ENCODE assay signal across 28 cellular contexts in genomic region chr12:5616854-5617253, GRCh38.
"Had no signal": no experiment of that assay in that cellular context is flagged by ENCODE, and none has a peak within 500 bp of the region (broad histone marks: within the 10 kb centered on the region; RNA-seq: fewer than 3 reads in every experiment).

No MANE protein-coding gene starts in this region.

- H3K36me3 ChIP-seq: stomach, suprapubic skin, thoracic aorta, thyroid gland, tibial artery, tibial nerve, transverse colon, upper lobe of left lung, upper lobe of right lung, uterus, vagina had no signal

- H3K36me3 Mint-ChIP-seq: stimulated activated effector memory CD8-positive, alpha-beta T cell treated with anti-CD3 and anti-CD28 coated beads, Interleukin-12 subunit alpha, Interleukin-12 subunit beta, amount 100 ng/mL, for 72 hours; stimulated activated memory B cell treated with anti-CD40 and anti-IgM and Interleukin-4, amounts not matched to agents 10 μg/mL and 1 μg/mL and 100 μg/mL, for 72 hours; stimulated activated naive B cell treated with anti-CD40 and anti-IgM and Interleukin-4, amounts not matched to agents 10 μg/mL and 1 μg/mL and 100 μg/mL, for 72 hours had no signal

- H3K27me3 ChIP-seq: stomach, suprapubic skin, testis, thyroid gland, tibial nerve, transverse colon, upper lobe of left lung, upper lobe of right lung, uterus, vagina had no signal

- H3K9me3 Mint-ChIP-seq: stimulated activated effector memory CD8-positive, alpha-beta T cell treated with anti-CD3 and anti-CD28 coated beads, Interleukin-12 subunit alpha, Interleukin-12 subunit beta, amount 100 ng/mL, for 72 hours; stimulated activated memory B cell treated with anti-CD40 and anti-IgM and Interleukin-4, amounts not matched to agents 10 μg/mL and 1 μg/mL and 100 μg/mL, for 72 hours; stimulated activated naive B cell treated with anti-CD40 and anti-IgM and Interleukin-4, amounts not matched to agents 10 μg/mL and 1 μg/mL and 100 μg/mL, for 72 hours; stimulated activated naive CD8-positive, alpha-beta T cell treated with anti-CD3 and anti-CD28 coated beads, Interleukin-15, amount 100 ng/mL, for 72 hours; stimulated activated naive CD8-positive, alpha-beta T cell treated with anti-CD3 and anti-CD28 coated beads, Interleukin-15, Interleukin-2, amounts not matched to agents 100 ng/mL and 50 ng/mL, for 24 hours; type B pancreatic cell had no signal

- DNase-seq: stimulated activated CD4-positive, alpha-beta T cell treated with anti-CD3 and anti-CD28 coated beads, Interleukin-2, amount 100 ng/mL, for 48 hours; stimulated activated CD4-positive, alpha-beta T cell treated with anti-CD3 and anti-CD28 coated beads, Interleukin-4, amount 100 ng/mL, for 1 hour; stimulated activated CD4-positive, alpha-beta T cell treated with anti-CD3 and anti-CD28 coated beads, Interleukin-4, amount 100 ng/mL, for 24 hours; stimulated activated CD4-positive, alpha-beta T cell treated with anti-CD3 and anti-CD28 coated beads, Interleukin-4, amount 100 ng/mL, for 4 hours; stimulated activated CD8-positive, alpha-beta memory T cell treated with anti-CD3 and anti-CD28 coated beads, Interleukin-4, amount 100 ng/mL, for 48 hours; stimulated activated naive B cell treated with anti-CD40 and anti-IgM and Interleukin-4, amounts not matched to agents 10 μg/mL and 1 μg/mL and 100 μg/mL, for 72 hours; stimulated activated naive CD4-positive, alpha-beta T cell; stimulated activated naive CD4-positive, alpha-beta T cell treated with Interleukin-2 at 50 U/mL for 16 hours; stimulated activated naive CD8-positive, alpha-beta T cell treated with anti-CD3 and anti-CD28 coated beads, Interleukin-15, amount 100 ng/mL, for 72 hours; stimulated activated naive CD8-positive, alpha-beta T cell treated with anti-CD3 and anti-CD28 coated beads, Interleukin-15, Interleukin-2, amounts not matched to agents 100 U/mL and 50 U/mL, for 24 hours; stomach; substantia nigra; testis; thyroid gland; tibial artery; transverse colon; trophoblast cell; upper lobe of left lung; upper lobe of right lung; uterus had no signal

- H3K4me1 ChIP-seq: suprapubic skin, testis, thyroid gland, tibial nerve, upper lobe of left lung, upper lobe of right lung, uterus had no signal

- H3K4me3 ChIP-seq: stomach, suprapubic skin, testis, thoracic aorta, thyroid gland, tibial artery, tibial nerve, transverse colon, upper lobe of left lung, upper lobe of right lung, uterus, vagina had no signal

- H3K27ac ChIP-seq: stomach, suprapubic skin, testis, thoracic aorta, thyroid gland, tibial artery, tibial nerve, transverse colon, upper lobe of left lung, upper lobe of right lung, uterus, vagina had no signal

- ATAC-seq: stimulated activated effector memory CD8-positive, alpha-beta T cell treated with anti-CD3 and anti-CD28 coated beads, Interleukin-12 subunit alpha, Interleukin-12 subunit beta, amount 100 ng/mL, for 72 hours; stimulated activated memory B cell treated with anti-CD40 and anti-IgM and Interleukin-4, amounts not matched to agents 10 μg/mL and 1 μg/mL and 100 μg/mL, for 72 hours; stimulated activated naive B cell treated with anti-CD40 and anti-IgM and Interleukin-4, amounts not matched to agents 10 μg/mL and 1 μg/mL and 100 μg/mL, for 72 hours; stimulated activated naive CD8-positive, alpha-beta T cell treated with anti-CD3 and anti-CD28 coated beads, Interleukin-15, amount 100 ng/mL, for 72 hours; stimulated activated naive CD8-positive, alpha-beta T cell treated with anti-CD3 and anti-CD28 coated beads, Interleukin-15, Interleukin-2, amounts not matched to agents 100 U/mL and 50 U/mL, for 24 hours; upper lobe of right lung had no signal

- H3K27ac Mint-ChIP-seq: stimulated activated effector memory CD8-positive, alpha-beta T cell treated with anti-CD3 and anti-CD28 coated beads, Interleukin-12 subunit alpha, Interleukin-12 subunit beta, amount 100 ng/mL, for 72 hours; stimulated activated memory B cell treated with anti-CD40 and anti-IgM and Interleukin-4, amounts not matched to agents 10 μg/mL and 1 μg/mL and 100 μg/mL, for 72 hours; stimulated activated naive B cell treated with anti-CD40 and anti-IgM and Interleukin-4, amounts not matched to agents 10 μg/mL and 1 μg/mL and 100 μg/mL, for 72 hours; stimulated activated naive CD8-positive, alpha-beta T cell treated with anti-CD3 and anti-CD28 coated beads, Interleukin-15, amount 100 ng/mL, for 72 hours; stimulated activated naive CD8-positive, alpha-beta T cell treated with anti-CD3 and anti-CD28 coated beads, Interleukin-15, Interleukin-2, amounts not matched to agents 100 ng/mL and 50 ng/mL, for 24 hours; type B pancreatic cell had no signal

- H3K4me3 Mint-ChIP-seq: stimulated activated effector memory CD8-positive, alpha-beta T cell treated with anti-CD3 and anti-CD28 coated beads, Interleukin-12 subunit alpha, Interleukin-12 subunit beta, amount 100 ng/mL, for 72 hours; stimulated activated memory B cell treated with anti-CD40 and anti-IgM and Interleukin-4, amounts not matched to agents 10 μg/mL and 1 μg/mL and 100 μg/mL, for 72 hours; stimulated activated naive B cell treated with anti-CD40 and anti-IgM and Interleukin-4, amounts not matched to agents 10 μg/mL and 1 μg/mL and 100 μg/mL, for 72 hours; stimulated activated naive CD8-positive, alpha-beta T cell treated with anti-CD3 and anti-CD28 coated beads, Interleukin-15, amount 100 ng/mL, for 72 hours; stimulated activated naive CD8-positive, alpha-beta T cell treated with anti-CD3 and anti-CD28 coated beads, Interleukin-15, Interleukin-2, amounts not matched to agents 100 ng/mL and 50 ng/mL, for 24 hours; type B pancreatic cell had no signal

- H3K4me1 Mint-ChIP-seq: stimulated activated effector memory CD8-positive, alpha-beta T cell treated with anti-CD3 and anti-CD28 coated beads, Interleukin-12 subunit alpha, Interleukin-12 subunit beta, amount 100 ng/mL, for 72 hours; stimulated activated memory B cell treated with anti-CD40 and anti-IgM and Interleukin-4, amounts not matched to agents 10 μg/mL and 1 μg/mL and 100 μg/mL, for 72 hours; stimulated activated naive B cell treated with anti-CD40 and anti-IgM and Interleukin-4, amounts not matched to agents 10 μg/mL and 1 μg/mL and 100 μg/mL, for 72 hours; stimulated activated naive CD8-positive, alpha-beta T cell treated with anti-CD3 and anti-CD28 coated beads, Interleukin-15, amount 100 ng/mL, for 72 hours had no signal

- H3K9me3 ChIP-seq: stomach, suprapubic skin, testis, thoracic aorta, thyroid gland, tibial artery, tibial nerve, transverse colon, upper lobe of left lung, upper lobe of right lung, uterus, vagina had no signal
